In genomic region chr2:70977605-70978205, GRCh38 we compare ENCODE assay signal across 9 cellular contexts. TPM values are rescaled to one million over a fixed set of nuclear protein-coding genes. Genes with fewer than 3 reads are reported as not detected.
A peak's percentile ranks its signal among the peaks of the same experiment; 100 is the strongest.
DNase-seq lines count a peak whose midpoint lies in the region; ATAC-seq, FAIRE-seq and TF ChIP-seq lines count a peak whose summit lies in the region.
"Had no signal": no experiment of that assay in that cellular context is flagged by ENCODE, and none has a peak within 500 bp of the region (broad histone marks: within the 10 kb centered on the region; RNA-seq: fewer than 3 reads in every experiment).

No MANE protein-coding gene starts in this region.

- peak overlapping the region; percentile 76; the same call in 2 of the 3 replicates for H3K4me2 ChIP-seq in A549

- WGBS in A549 (ENCODE audit: missing lambda C conversion rate) = 50% methylated on average over 14 of the region's 14 CpGs

- peak overlapping the region; percentile 55; the same call in 1 of the 3 replicates for H3K4me3 ChIP-seq in A549
- H3K4me3 ChIP-seq in Peyer's patch = peak overlapping the region; percentile 46 to 65 (median 58)
- peak overlapping the region; percentile 56 for H3K4me3 ChIP-seq in mononuclear cell (ENCODE audit: low read length)

- H3K9me3 ChIP-seq in A549 = no peaks in the 10 kb centered on the region
- no peaks in the 10 kb centered on the region for H3K9me3 ChIP-seq in Peyer's patch
- no peaks in the 10 kb centered on the region for H3K9me3 ChIP-seq in mononuclear cell (ENCODE audit: low read depth, low read length)

- CTCF ChIA-PET in A549 (lab: Yijun Ruan, JAX) = interaction anchor here (0.6 to 11.6 kb wide), 18 partner anchors 10 to 1932 kb away, joined by 3 to 171 read pairs (median 4); partner anchors contain the start of gene FIGLA

- TF ChIP-seq CTCF in A549 (IDR thresholded peaks at IDR 0.05) (no peak; the same call in 1 of the 3 replicates), Peyer's patch (IDR thresholded peaks at IDR 0.05) (no peak), GM20000 (IDR thresholded peaks at IDR 0.05; ENCODE audit: extremely low read depth, missing control alignments) (no peak)

- no peak for TF ChIP-seq RAD21 in A549 (conservative IDR thresholded peaks at IDR 0.05 in 1 of 2, IDR thresholded peaks at IDR 0.05 in 1 of 2)

- H3K27ac ChIP-seq in A549 (no peak overlapping the region), Peyer's patch (peak overlapping the region; percentile 75 to 89 (median 80))

- ATAC-seq in A549 = no peak
- ATAC-seq in HG02571 (IDR thresholded peaks at IDR 0.05; ENCODE audit: unreplicated experiment) = no peak
- ATAC-seq in GM19397 (IDR thresholded peaks at IDR 0.05; ENCODE audit: unreplicated experiment) = no peak

- FAIRE-seq in A549 (lab: Jason Lieb, UNC) = no peak
- peak; percentile 83 for FAIRE-seq in GM19239 (lab: Jason Lieb, UNC)

- no peak for TF ChIP-seq EP300 in A549 (IDR thresholded peaks at IDR 0.05)

- H3K27me3 ChIP-seq in Peyer's patch = no peaks in the 10 kb centered on the region
- no peaks in the 10 kb centered on the region for H3K27me3 ChIP-seq in mononuclear cell (ENCODE audit: insufficient read depth, low read length)

- POLR2A ChIA-PET in A549 (lab: Yijun Ruan, JAX) = interaction anchor here (0.6 kb wide), 1 partner anchor 99 kb away, joined by 3 read pairs; no protein-coding TSS in a partner anchor

- TF ChIP-seq POLR2A in A549 (IDR thresholded peaks at IDR 0.05; ENCODE audit: low read length) = no peak
- TF ChIP-seq POLR2A in Peyer's patch (IDR thresholded peaks at IDR 0.05) = no peak

- DNase-seq in A549 (ENCODE audit: low read depth in 1 of 2, low spot score in 1 of 2) (no peak), GM19239 (ENCODE audit: insufficient read length, low spot score) (no peak), Peyer's patch (peak in 2 of 3 donors; percentile 43 to 78), ecto neural progenitor cell (ENCODE audit: low spot score) (peak; percentile 34), GM20000 (ENCODE audit: low spot score) (no peak)

- peaks cover 8% of the 10 kb centered on the region; the same call in 1 of the 3 replicates for H3K4me1 ChIP-seq in A549
- H3K4me1 ChIP-seq in Peyer's patch = peaks cover 4 to 11% (median 9%) of the 10 kb centered on the region in 4 donors
- H3K4me1 ChIP-seq in mononuclear cell (ENCODE audit: insufficient read depth, low read length) = peaks cover 23% of the 10 kb centered on the region

- H3K36me3 ChIP-seq in Peyer's patch = no peaks in the 10 kb centered on the region

TF ChIP-seq in A549, 52 proteins besides CTCF, POLR2A, EP300 and RAD21:
- TF ChIP-seq CEBPB (IDR thresholded peaks at IDR 0.05) (peak; percentile 52 to 63; a peak in 3 of 4 replicates), RFX5 (IDR thresholded peaks at IDR 0.05) (no peak)

RNA-seq across cellular contexts. Expression of gene ANKRD53, which starts 0.7 kb away (rescaled TPM):
- not detected in 2 replicates for polyA plus RNA-seq in A549 (2011; rRNA removed)
- polyA plus RNA-seq in A549 (2012; cell fraction: cytosol; rRNA removed) = 0.03 TPM in 1 of 2 replicates, not detected in the other
- polyA plus RNA-seq in A549 (2012; cell fraction: nucleus; rRNA removed) = 0.17 and 0.37 TPM in 2 replicates
- polyA plus RNA-seq in A549 (2017; fragmentation: RNase III; extraction: RNeasy Plus Mini Kit Qiagen cat#74134 plus additional on column Dnase treatment) = not detected in 3 replicates
- polyA minus RNA-seq in A549 (2011; rRNA and poly(A)+ RNA removed) = not detected in 2 replicates
- total RNA-seq in Peyer's patch = 1 to 10 TPM in 1 of 4 donors, not detected in 3; 3.5 TPM
- 0.10 TPM for total RNA-seq in mononuclear cell

RNA-seq across cellular contexts. Expression of gene TEX261, which starts 17.0 kb away (rescaled TPM):
- polyA plus RNA-seq in A549 (2011; rRNA removed) (87.1 and 109 TPM in 2 replicates), A549 (2017; fragmentation: RNase III; extraction: RNeasy Plus Mini Kit Qiagen cat#74134 plus additional on column Dnase treatment) (71.3 to 76.3 TPM (median 73.6 TPM) in 3 replicates)
- 82.2 and 86.0 TPM in 2 replicates for polyA plus RNA-seq in A549 (2012; cell fraction: cytosol; rRNA removed)
- polyA plus RNA-seq in A549 (2012; cell fraction: nucleus; rRNA removed) = 52.7 and 65.2 TPM in 2 replicates
- polyA minus RNA-seq in A549 (2011; rRNA and poly(A)+ RNA removed) = 115 and 136 TPM in 2 replicates
- total RNA-seq in Peyer's patch (10 to 100 TPM; 13.2 to 35.1 (median 30.3) TPM), mononuclear cell (16.7 TPM)

RNA-seq across cellular contexts. Expression of gene ATP6V1B1, which starts 42.0 kb away (rescaled TPM):
- 1.9 and 3.2 TPM in 2 replicates for polyA plus RNA-seq in A549 (2011; rRNA removed)
- 2.1 and 2.2 TPM in 2 replicates for polyA plus RNA-seq in A549 (2012; cell fraction: cytosol; rRNA removed)
- 25.8 and 27.3 TPM in 2 replicates for polyA plus RNA-seq in A549 (2012; cell fraction: nucleus; rRNA removed)
- 2.5 to 2.8 TPM (median 2.7 TPM) in 3 replicates for polyA plus RNA-seq in A549 (2017; fragmentation: RNase III; extraction: RNeasy Plus Mini Kit Qiagen cat#74134 plus additional on column Dnase treatment)
- 0.58 and 3.0 TPM in 2 replicates for polyA minus RNA-seq in A549 (2011; rRNA and poly(A)+ RNA removed)
- 1 to 10 TPM in 2 of 4 donors, not detected in 2; 1.3 to 5.8 TPM for total RNA-seq in Peyer's patch
- not detected for total RNA-seq in mononuclear cell
- total RNA-seq: glomerular endothelial cell had no signal

Comparison
In these comparisons a context has a peak if more than half of its experiments do, and no peak if none do; other contexts are left out.
1. DNase-seq: peak in Peyer's patch (2 of 3) and ecto neural progenitor cell (single experiment); none in A549 (0 of 2), GM19239 (single experiment) and GM20000 (single experiment).
2. H3K27ac ChIP-seq: peak in Peyer's patch (4 of 4); none in A549 (0 of 2).
3. Peak in every context shown above with its lines, with median percentiles within 50 percentile points of each other: H3K4me3 ChIP-seq.